Comparison of ENCODE assay signal across 9 cellular contexts in the genomic region with DNA sequence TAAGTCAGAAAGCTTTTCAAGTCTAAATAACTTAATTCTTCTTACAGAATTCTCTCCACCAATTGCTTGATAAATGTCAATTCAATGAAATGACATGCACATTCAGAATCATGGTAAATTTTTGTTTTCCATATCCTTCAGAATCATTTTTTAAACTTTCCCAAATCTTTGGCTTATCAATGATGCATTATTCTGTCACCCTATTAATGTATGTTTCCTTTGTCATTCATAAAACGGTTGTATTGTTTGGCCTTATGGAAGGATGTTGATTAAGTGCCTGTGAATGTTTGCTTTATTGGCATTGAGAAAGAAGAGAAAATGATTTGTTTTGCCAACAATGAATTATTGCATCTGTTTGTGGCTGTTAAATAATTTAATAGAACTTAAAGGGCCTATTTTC.
"Had no signal": no experiment of that assay in that cellular context is flagged by ENCODE, and none has a peak within 500 bp of the region (broad histone marks: within the 10 kb centered on the region; RNA-seq: fewer than 3 reads in every experiment).

No MANE protein-coding gene starts in this region.

- DNase-seq: IMR-90, KBM-7, KG1 had no signal

- ATAC-seq: HepG2, K562 had no signal

- H3K4me2 ChIP-seq: KMS-11 had no signal

- H3K36me3 Mint-ChIP-seq: IgD-negative memory B cell had no signal

- H3K4me3 Mint-ChIP-seq: IgD-negative memory B cell had no signal

- H3K27ac Mint-ChIP-seq: IgD-negative memory B cell had no signal

- H3K9me3 Mint-ChIP-seq: IgD-negative memory B cell had no signal

- FAIRE-seq: HepG2, HTR-8/SVneo, K562 had no signal

- H3K4me1 Mint-ChIP-seq: IgD-negative memory B cell had no signal

- H3K4me3 ChIP-seq: K562 had no signal

- H3K27ac ChIP-seq: HL-60, KMS-11 had no signal

- H3K9ac ChIP-seq: KMS-11 had no signal
